26 cellular contexts compared by ENCODE assay signal in the genomic region with DNA sequence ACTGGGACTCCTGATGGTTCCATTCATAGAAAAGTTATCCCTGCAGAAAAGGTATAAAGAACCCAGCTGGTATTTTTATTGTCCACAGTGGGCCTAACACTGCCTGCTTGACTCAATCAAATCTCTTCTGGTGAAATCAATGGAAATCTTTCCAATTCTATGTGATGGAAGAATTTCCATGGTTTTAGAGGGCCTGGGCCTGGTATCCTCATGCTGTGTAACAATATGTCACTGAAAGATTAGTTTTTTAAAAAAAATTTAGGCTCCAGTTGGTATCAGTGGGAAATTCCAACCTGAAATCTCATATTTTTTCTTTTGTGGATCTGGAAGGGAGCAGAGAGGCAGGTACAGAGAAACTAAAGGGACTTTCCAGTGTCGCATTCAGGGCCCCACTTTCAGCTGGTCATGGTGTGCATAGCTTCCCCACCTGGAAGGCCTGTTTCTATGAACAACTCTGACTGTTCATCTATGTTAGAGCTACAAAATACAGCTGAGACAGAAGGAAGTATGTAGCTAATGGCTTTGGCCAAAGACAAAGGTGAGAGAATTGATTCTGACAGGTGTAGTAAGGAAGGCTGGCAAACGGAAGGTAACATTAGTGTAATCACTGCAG. TPM values are rescaled to one million over a fixed set of nuclear protein-coding genes. Genes with fewer than 3 reads are reported as not detected.
A peak's percentile ranks its signal among the peaks of the same experiment; 100 is the strongest.
DNase-seq lines count a peak whose midpoint lies in the region; ATAC-seq and TF ChIP-seq lines count a peak whose summit lies in the region.
"Had no signal": no experiment of that assay in that cellular context is flagged by ENCODE, and none has a peak within 500 bp of the region (broad histone marks: within the 10 kb centered on the region; RNA-seq: fewer than 3 reads in every experiment).

No MANE protein-coding gene starts in this region.

- peaks cover 83% of the 10 kb centered on the region for H3K4me1 ChIP-seq in psoas muscle
- H3K4me1 ChIP-seq: A549; BLaER1 treated with 17β-estradiol and CSF1 and Interleukin-3, amounts not matched to agents 10 nM and 100 nM; SJCRH30 had no signal

- peak; percentile 82 for ATAC-seq in GM18870 (IDR thresholded peaks at IDR 0.05; ENCODE audit: unreplicated experiment)
- ATAC-seq in HG02884 (IDR thresholded peaks at IDR 0.05; ENCODE audit: unreplicated experiment): peak; percentile 55
- ATAC-seq in psoas muscle: no peak
- ATAC-seq: A549, HCT116, PC-3, SK-N-SH treated with all-trans-retinoic acid at 6 μM for 48 hours, T-helper 17 cell had no signal

- peaks cover 5 to 100% of the 10 kb centered on the region in 2 donors for H3K36me3 ChIP-seq in psoas muscle (ENCODE audit: insufficient read depth in 1 of 2, low read depth in 1 of 2)
- H3K36me3 ChIP-seq: BLaER1 treated with 17β-estradiol and CSF1 and Interleukin-3, amounts not matched to agents 10 nM and 100 nM had no signal

- H3K27ac ChIP-seq in psoas muscle: peak overlapping the region; percentile 93
- H3K27ac ChIP-seq: A549; BLaER1 treated with 17β-estradiol and CSF1 and Interleukin-3, amounts not matched to agents 10 nM and 100 nM; SJCRH30 had no signal

- in situ Hi-C loops in GM13976 (cut with MboI; ENCODE audit: low sequenced_read_pairs, unreplicated experiment): no loop called here

- no peak overlapping the region for H3K4me3 ChIP-seq in psoas muscle
- H3K4me3 ChIP-seq: A549; BLaER1 treated with 17β-estradiol and CSF1 and Interleukin-3, amounts not matched to agents 10 nM and 100 nM; K562; SJCRH30 had no signal

- H3K9me3 ChIP-seq in psoas muscle: no peaks in the 10 kb centered on the region
- H3K9me3 ChIP-seq: A549, SJCRH30 had no signal

- no peaks in the 10 kb centered on the region for H3K27me3 ChIP-seq in psoas muscle (ENCODE audit: insufficient read depth in 3 of 3, low read length in 2 of 3)
- H3K27me3 ChIP-seq: BLaER1 treated with 17β-estradiol and CSF1 and Interleukin-3, amounts not matched to agents 10 nM and 100 nM; SJCRH30 had no signal

- TF ChIP-seq CTCF in GM13976 (IDR thresholded peaks at IDR 0.05; ENCODE audit: borderline replicate concordance, control extremely low read depth, extremely low read depth, insufficient read depth, missing control alignments): no peak
- TF ChIP-seq CTCF in psoas muscle (IDR thresholded peaks at IDR 0.05): no peak

- DNase-seq in GM13976 (ENCODE audit: low spot score) (peak; percentile 24), psoas muscle (no peak), NCI-H524 treated with DMSO at 0.1 percent for 48 hours (lab: John Stamatoyannopoulos, UW) (no peak), CD1c-positive myeloid dendritic cell (ENCODE audit: extremely low spot score) (no peak), SIG-M5 (lab: John Stamatoyannopoulos, UW) (no peak)
- DNase-seq: AML-193; CD4-positive, alpha-beta memory T cell; COR-L47; DMS53; NCI-H1105 treated with DMSO at 0.1 percent for 48 hours; NCI-H2029; NCI-H2227 treated with DMSO at 0.1 percent for 48 hours; NCI-H510A treated with DMSO at 0.1 percent for 48 hours; NCI-H82; NK-92 treated with Interleukin-12 subunit alpha and Interleukin-12 subunit beta, amount 100 ng/mL, for 24 hours; PC-3; SJCRH30; T-helper 17 cell; T1000 had no signal

- 65 to 73% (median 67%) methylated on average over 2 of the region's 2 CpGs for WGBS in psoas muscle, 3 donors

- intact Hi-C loops in psoas muscle (cut with DNase I): loop anchor here (5.0 to 10.0 kb wide), 2 partner anchors 79 to 111 kb away; partner anchors contain the start of gene ARL5A (in 1 of the 2)

RNA-seq across cellular contexts. Expression of gene NEB, which starts 20.9 kb away (rescaled TPM):
- 1,000 to 10,000 TPM; 2,020 to 7,790 (median 5,587) TPM for total RNA-seq in psoas muscle
- 1,000 to 10,000 TPM in 2 of 3 donors, 100 to 1,000 TPM in 1; 796 to 1,696 (median 1,565) TPM for polyA plus RNA-seq in psoas muscle

Comparison
In these comparisons a context has a peak if more than half of its experiments do, and no peak if none do; other contexts are left out.
1. ATAC-seq: peak in GM18870 (single experiment) and HG02884 (single experiment); none in psoas muscle (0 of 4).